ENCODE assay signal across 28 cellular contexts in genomic region chr6:34534146-34534545, GRCh38. TPM values are rescaled to one million over a fixed set of nuclear protein-coding genes. Genes with fewer than 3 reads are reported as not detected.
DNase-seq lines count a peak whose midpoint lies in the region; ATAC-seq, FAIRE-seq and TF ChIP-seq lines count a peak whose summit lies in the region.
"Had no signal": no experiment of that assay in that cellular context is flagged by ENCODE, and none has a peak within 500 bp of the region (broad histone marks: within the 10 kb centered on the region; RNA-seq: fewer than 3 reads in every experiment).

No MANE protein-coding gene starts in this region.

- H3K27me3 ChIP-seq in IMR-90 (ENCODE audit: control insufficient read depth, insufficient read depth, low read length) (peaks cover 19% of the 10 kb centered on the region; the same call in 1 of the 2 replicates), H1 (replicated peaks in 1 of 4; ENCODE audit: control insufficient read depth in 3 of 4, extremely low read depth in 1 of 4, insufficient read depth in 3 of 4, low read length in 3 of 4) (no peaks in the 10 kb centered on the region), prostate gland (replicated peaks; ENCODE audit: insufficient read depth) (no peaks in the 10 kb centered on the region)
- H3K27me3 ChIP-seq: BE2C; BLaER1 treated with 17β-estradiol and CSF1 and Interleukin-3, amounts not matched to agents 10 nM and 100 nM had no signal

- H2BK15ac ChIP-seq in IMR-90 (ENCODE audit: low read depth, low read length) (no peak overlapping the region), H1 (ENCODE audit: low read length) (no peak overlapping the region)

- H2AK5ac ChIP-seq in IMR-90 (ENCODE audit: low read depth, low read length) = no peak overlapping the region
- no peak overlapping the region for H2AK5ac ChIP-seq in H1 (ENCODE audit: low read depth, low read length)

- TF ChIP-seq POLR2A in IMR-90 (IDR thresholded peaks at IDR 0.05; ENCODE audit: low read depth, low read length) (no peak), H1 (IDR thresholded peaks at IDR 0.05; ENCODE audit: control extremely low read depth in 1 of 2, low read depth in 2 of 2, low read length in 2 of 2) (no peak), prostate gland (IDR thresholded peaks at IDR 0.05) (no peak)

- no peak for FAIRE-seq in H1 (lab: Jason Lieb, UNC)
- FAIRE-seq: A549, GM12891, GM18507, GM19239 had no signal

- H2BK20ac ChIP-seq in IMR-90 (ENCODE audit: low read depth, low read length) = no peak overlapping the region
- no peak overlapping the region for H2BK20ac ChIP-seq in H1 (ENCODE audit: low read length)

- H2AK9ac ChIP-seq in IMR-90 (replicated peaks; ENCODE audit: low read depth, low read length, poor library complexity) = no peak overlapping the region

- H3K18ac ChIP-seq in IMR-90 (ENCODE audit: low read depth, low read length) (no peak overlapping the region), H1 (ENCODE audit: extremely low read depth, low read length) (no peak overlapping the region)

- dilution Hi-C loops in IMR-90 (cut with HindIII; ENCODE audit: low sequenced_read_pairs, unreplicated experiment) = no loop called here

- no peaks in the 10 kb centered on the region for H3K36me3 ChIP-seq in IMR-90 (ENCODE audit: control insufficient read depth, insufficient read depth, low read length)
- no peaks in the 10 kb centered on the region; a peak in 1 of 8 replicates for H3K36me3 ChIP-seq in H1 (ENCODE audit: control insufficient read depth in 2 of 4, insufficient read depth in 4 of 4, low read length in 3 of 4)
- H3K36me3 ChIP-seq in prostate gland = no peaks in the 10 kb centered on the region
- H3K36me3 ChIP-seq: BE2C; BLaER1 treated with 17β-estradiol and CSF1 and Interleukin-3, amounts not matched to agents 10 nM and 100 nM; HAP-1 had no signal

- no peaks in the 10 kb centered on the region for H3K9me1 ChIP-seq in IMR-90 (ENCODE audit: insufficient read depth, low read length)

- H3K4me3 ChIP-seq in IMR-90 (ENCODE audit: insufficient read depth, low read depth, low read length) = no peak overlapping the region
- H3K4me3 ChIP-seq in H1 (ENCODE audit: extremely low read depth in 1 of 4, insufficient read depth in 2 of 4, low read depth in 3 of 4, low read length in 4 of 4) = no peak overlapping the region
- no peak overlapping the region for H3K4me3 ChIP-seq in prostate gland
- H3K4me3 ChIP-seq: A549; BLaER1 treated with 17β-estradiol and CSF1 and Interleukin-3, amounts not matched to agents 10 nM and 100 nM; GM23248; HAP-1 had no signal

- no peaks in the 10 kb centered on the region for H3K36me3 Mint-ChIP-seq in T-cell
- H3K36me3 Mint-ChIP-seq: CD4-positive, alpha-beta memory T cell had no signal

- H3K9ac ChIP-seq in IMR-90 (ENCODE audit: low read depth, low read length) (no peak overlapping the region), H1 (replicated peaks in 1 of 4; ENCODE audit: extremely low read depth in 1 of 4, low read depth in 3 of 4, low read length in 3 of 4) (no peak overlapping the region)
- H3K9ac ChIP-seq: GM23248 had no signal

- no peak overlapping the region for H4K91ac ChIP-seq in IMR-90 (ENCODE audit: insufficient read depth, low read depth, low read length)
- no peak overlapping the region for H4K91ac ChIP-seq in H1 (replicated peaks; ENCODE audit: insufficient read length, low read length)

- H4K20me1 ChIP-seq in IMR-90 (ENCODE audit: insufficient read depth, low read length) (no peaks in the 10 kb centered on the region), H1 (replicated peaks in 1 of 2; ENCODE audit: control insufficient read depth in 1 of 2, insufficient read depth in 2 of 2, low read length in 2 of 2) (no peaks in the 10 kb centered on the region)

- POLR2A ChIA-PET in IMR-90 (lab: Charles Lee; ENCODE audit: unreplicated experiment) (no interaction called here), H1 (lab: Charles Lee; ENCODE audit: partially characterized antibody) (interaction anchor here (1.1 to 1.4 kb wide), 3 partner anchors 12 to 19 kb away, joined by 3 to 4 read pairs (median 3); no protein-coding TSS in a partner anchor), T-cell (lab: Charles Lee) (no interaction called here)

- H3K14ac ChIP-seq in IMR-90 (replicated peaks; ENCODE audit: low read depth, low read length) (no peak overlapping the region), H1 (ENCODE audit: insufficient read length) (no peak overlapping the region)

- CTCF ChIA-PET in IMR-90 (lab: Yijun Ruan, JAX) (no interaction called here), H1 (lab: Charles Lee; ENCODE audit: partially characterized antibody) (interaction anchor here (0.7 to 3.9 kb wide), 6 partner anchors 11 to 75 kb away, joined by 3 to 16 read pairs (median 6); partner anchors contain the start of gene SPDEF), T-cell (lab: Charles Lee) (no interaction called here)

- no peak overlapping the region for H3K27ac Mint-ChIP-seq in T-cell
- H3K27ac Mint-ChIP-seq: HFFc6 had no signal

- WGBS in IMR-90 (ENCODE audit: extremely low coverage in 2 of 2, insufficient read length in 1 of 2), 2 experiments = no CpG with 5 or more reads among the region's 6 CpGs
- WGBS in H1 (ENCODE audit: extremely low coverage in 1 of 2, insufficient coverage in 1 of 2, insufficient read length in 1 of 2, insufficient replicate concordance in 2 of 2, low coverage in 1 of 2, low lambda C conversion rate in 2 of 2, missing lambda C conversion rate in 1 of 2), 2 experiments = 94% methylated on average over 6 of the region's 6 CpGs; no CpG with 5 or more reads in 1 of the 2 experiments
- WGBS in prostate gland = 86% methylated on average over 6 of the region's 6 CpGs

- no peak overlapping the region for H3K4me3 Mint-ChIP-seq in T-cell
- H3K4me3 Mint-ChIP-seq: CD4-positive, alpha-beta memory T cell; HFFc6 had no signal

- no peaks in the 10 kb centered on the region for H3K23me2 ChIP-seq in H1 (ENCODE audit: low read depth, low read length)

- no peak overlapping the region for H3K4me2 ChIP-seq in IMR-90 (ENCODE audit: low read depth, low read length)
- H3K4me2 ChIP-seq in H1 (ENCODE audit: insufficient read depth in 1 of 2, low read depth in 2 of 2, low read length in 2 of 2) = no peak overlapping the region
- H3K4me2 ChIP-seq: A549; BLaER1 treated with 17β-estradiol and CSF1 and Interleukin-3, amounts not matched to agents 10 nM and 100 nM had no signal

- H3K56ac ChIP-seq in IMR-90 (ENCODE audit: extremely low read depth, insufficient read depth, low read length) = no peak overlapping the region
- H3K56ac ChIP-seq in H1 (replicated peaks; ENCODE audit: insufficient read length, low read depth, low read length) = no peak overlapping the region

- ATAC-seq in IMR-90 (ENCODE audit: low read depth) (no peak), HG03342 (IDR thresholded peaks at IDR 0.05; ENCODE audit: unreplicated experiment) (no peak), T-cell (replicated peaks in 1 of 4) (no peak)
- ATAC-seq: A549 had no signal

- H3K9me3 ChIP-seq in IMR-90 (ENCODE audit: control insufficient read depth, insufficient read depth, low read length) (no peaks in the 10 kb centered on the region), H1 (ENCODE audit: insufficient read depth in 2 of 2, low read depth in 1 of 2, low read length in 1 of 2) (no peaks in the 10 kb centered on the region), prostate gland (no peaks in the 10 kb centered on the region)
- H3K9me3 ChIP-seq: A549; BE2C; BLaER1 treated with 17β-estradiol and CSF1 and Interleukin-3, amounts not matched to agents 10 nM and 100 nM; HAP-1 had no signal

- no peak overlapping the region for H3K4ac ChIP-seq in IMR-90 (ENCODE audit: low read depth, low read length)
- H3K4ac ChIP-seq in H1 (replicated peaks; ENCODE audit: insufficient read length, low read depth, low read length) = no peak overlapping the region

- H3K9me3 Mint-ChIP-seq in T-cell = no peaks in the 10 kb centered on the region
- H3K9me3 Mint-ChIP-seq: HFFc6 had no signal

- H2BK5ac ChIP-seq in IMR-90 (ENCODE audit: low read depth, low read length, poor library complexity, severe bottlenecking) (no peak overlapping the region), H1 (ENCODE audit: low read depth, low read length) (no peak overlapping the region)

- H3K4me1 Mint-ChIP-seq in T-cell = no peaks in the 10 kb centered on the region
- H3K4me1 Mint-ChIP-seq: CD4-positive, alpha-beta memory T cell had no signal

- H3K4me1 ChIP-seq in IMR-90 (ENCODE audit: control insufficient read depth, insufficient read depth, low read length) (no peaks in the 10 kb centered on the region), H1 (replicated peaks in 1 of 4; ENCODE audit: control insufficient read depth in 3 of 4, insufficient read depth in 4 of 4, low read length in 3 of 4) (peaks cover 0 to 4% (median 2%) of the 10 kb centered on the region in 4 experiments; a peak in 3 of 7 replicates), prostate gland (replicated peaks) (peaks cover 22% of the 10 kb centered on the region)
- H3K4me1 ChIP-seq: BE2C, HAP-1 had no signal

- no TSS peak for BruUV-seq in IMR-90 (replicated peaks; lab: Mats Ljungman, UMichigan)

- no peak overlapping the region for H4K5ac ChIP-seq in IMR-90 (ENCODE audit: low read depth, low read length)
- no peak overlapping the region for H4K5ac ChIP-seq in H1 (ENCODE audit: insufficient read length, low read depth, low read length)

- no peak for TF ChIP-seq EP300 in H1 (IDR thresholded peaks at IDR 0.05; ENCODE audit: borderline replicate concordance in 1 of 2, low read depth in 2 of 2, low read length in 2 of 2)

- no peaks in the 10 kb centered on the region for H3K79me2 ChIP-seq in H1 (ENCODE audit: control insufficient read depth in 1 of 2, insufficient read depth in 2 of 2, low read length in 2 of 2)

- no peak overlapping the region for H3K23ac ChIP-seq in IMR-90 (ENCODE audit: low read depth, low read length)
- no peak overlapping the region for H3K23ac ChIP-seq in H1 (ENCODE audit: insufficient read length)

- H3K79me1 ChIP-seq in IMR-90 (ENCODE audit: low read depth in 1 of 2, low read length in 2 of 2) = no peaks in the 10 kb centered on the region
- no peaks in the 10 kb centered on the region for H3K79me1 ChIP-seq in H1 (ENCODE audit: low read depth, low read length)

- no peak for DNase-seq in IMR-90
- DNase-seq in H1 (ENCODE audit: low read depth in 1 of 2, low spot score in 2 of 2) = no peak
- no peak for DNase-seq in prostate gland (ENCODE audit: low spot score)
- DNase-seq in hippocampal formation (lab: John Stamatoyannopoulos, UW) = no peak
- no peak for DNase-seq in T-cell
- DNase-seq: 8988T; ACHN; AML-193; BE2C; Calu3; CD4-positive, alpha-beta memory T cell; COR-L47; DMS53; DMS79 treated with DMSO at 0.1 percent for 48 hours; GF-D8; GM23248; HFFc6 had no signal

- H4K8ac ChIP-seq in IMR-90 (ENCODE audit: low read depth in 2 of 2, low read length in 2 of 2) (no peak overlapping the region), H1 (ENCODE audit: extremely low read depth, insufficient read depth, low read length) (peak overlapping the region; percentile 76)

- no peak for TF ChIP-seq CTCF in 22Rv1 (IDR thresholded peaks at IDR 0.05)
- TF ChIP-seq CTCF in IMR-90 (conservative IDR thresholded peaks at IDR 0.05; ENCODE audit: low read depth, low read length) = no peak
- TF ChIP-seq CTCF in H1 (IDR thresholded peaks at IDR 0.05; ENCODE audit: control extremely low read depth in 1 of 3, insufficient read depth in 1 of 3, low read depth in 1 of 3, low read length in 3 of 3) = no peak
- TF ChIP-seq CTCF in prostate gland (IDR thresholded peaks at IDR 0.05) = no peak

- H2BK12ac ChIP-seq in H1 (ENCODE audit: low read depth, low read length) = no peak overlapping the region

- in situ Hi-C loops in IMR-90 (cut with MboI; ENCODE audit: low sequenced_read_pairs) = no loop called here

- peak overlapping the region; percentile 32 for H2AFZ ChIP-seq in IMR-90 (replicated peaks; ENCODE audit: low read length, poor library complexity)
- no peak overlapping the region for H2AFZ ChIP-seq in H1 (ENCODE audit: low read length)
- H2AFZ ChIP-seq: GM23248 had no signal

- TF ChIP-seq RAD21 in IMR-90 (IDR thresholded peaks at IDR 0.05; ENCODE audit: low read length) (no peak), H1 (IDR thresholded peaks at IDR 0.05 in 1 of 2, conservative IDR thresholded peaks at IDR 0.05 in 1 of 2; ENCODE audit: low read depth in 2 of 2, low read length in 2 of 2) (no peak)

- no peak overlapping the region for H2BK120ac ChIP-seq in IMR-90 (ENCODE audit: low read depth, low read length)
- H2BK120ac ChIP-seq in H1 (replicated peaks; ENCODE audit: low read depth, low read length) = no peak overlapping the region

- no peaks in the 10 kb centered on the region for H3K27me3 Mint-ChIP-seq in T-cell
- H3K27me3 Mint-ChIP-seq: CD4-positive, alpha-beta memory T cell had no signal

- H3K27ac ChIP-seq in 22Rv1 = peak overlapping the region; percentile 99
- H3K27ac ChIP-seq in IMR-90 (ENCODE audit: insufficient read depth, low read length) = no peak overlapping the region
- H3K27ac ChIP-seq in H1 (ENCODE audit: low read depth, low read length) = no peak overlapping the region
- peak overlapping the region; percentile 81 to 84 for H3K27ac ChIP-seq in prostate gland
- H3K27ac ChIP-seq: BLaER1 treated with 17β-estradiol and CSF1 and Interleukin-3, amounts not matched to agents 10 nM and 100 nM; GM23248 had no signal

- intact Hi-C loops in IMR-90 (cut with micrococcal nuclease) (no loop called here), prostate gland (cut with DNase I) (no loop called here)

RNA-seq across cellular contexts. Expression of gene SPDEF, which starts 22.0 kb away (rescaled TPM):
- total RNA-seq in IMR-90 (2012; rRNA removed) (not detected in 2 replicates), prostate gland (100 to 1,000 TPM; 165 to 738 TPM), T-cell (under 1 TPM in 3 of 5 donors, not detected in 2; 0.15 to 0.35 (median 0.30) TPM)
- polyA plus RNA-seq in IMR-90 (2012; rRNA removed) (0.04 and 0.05 TPM in 2 replicates), H1 (2011; rRNA removed) (0.30 TPM in 2 replicates)
- 0.05 TPM in 2 replicates for polyA plus RNA-seq in IMR-90 (2012; cell fraction: cytosol; rRNA removed)
- polyA plus RNA-seq in IMR-90 (2012; cell fraction: nucleus; rRNA removed; ENCODE audit: low replicate concordance) = 0.18 and 0.37 TPM in 2 replicates
- 0.15 TPM in 1 of 2 replicates, not detected in the other for total RNA-seq in H1 (2021; fragmentation: NEBNext Ultra II Directional; extraction: Animal tissue kit (Norgen Biotek cat#: 25700))
- 0.45 TPM for polyA plus RNA-seq in H1 (2011; cell fraction: cytosol; rRNA removed)
- polyA plus RNA-seq in H1 (2011; cell fraction: nucleus; rRNA removed) = 0.87 TPM
- 0.15 to 0.36 TPM (median 0.19 TPM) in 3 of 4 replicates, not detected in the other for polyA plus RNA-seq in H1 (2012, experiment 1 of 2)
- polyA plus RNA-seq in H1 (2012, experiment 2 of 2) = not detected
- polyA plus RNA-seq in H1 (2013, experiment 1 of 2) = 0.06 TPM
- 0.06 TPM for polyA plus RNA-seq in H1 (2013, experiment 2 of 2)
- not detected in 2 replicates for polyA minus RNA-seq in H1 (2011; rRNA and poly(A)+ RNA removed)
- not detected for polyA minus RNA-seq in H1 (2011; cell fraction: cytosol; rRNA and poly(A)+ RNA removed)
- 0.40 TPM for polyA minus RNA-seq in H1 (2011; cell fraction: nucleus; rRNA and poly(A)+ RNA removed)
- total RNA-seq: CD4-positive, alpha-beta memory T cell; Daoy; G401; GM23248; H4; HFFc6 had no signal
- polyA plus RNA-seq: CD4-positive, alpha-beta memory T cell; GM23248 had no signal

Comparison
In these comparisons a context has a peak if more than half of its experiments do, and no peak if none do; other contexts are left out.
1. H3K27ac ChIP-seq: peak in 22Rv1 (single experiment) and prostate gland (2 of 2); none in IMR-90 (single experiment) and H1 (single experiment).
2. RNA of gene SPDEF, which starts 22.0 kb away (total RNA-seq): 165 to 738 TPM in prostate gland; 0.15 TPM in H1, 0.15 to 0.35 TPM in T-cell and not detected in IMR-90; every median in the first group is over 100 times any median in the second.